In the genomic region with DNA sequence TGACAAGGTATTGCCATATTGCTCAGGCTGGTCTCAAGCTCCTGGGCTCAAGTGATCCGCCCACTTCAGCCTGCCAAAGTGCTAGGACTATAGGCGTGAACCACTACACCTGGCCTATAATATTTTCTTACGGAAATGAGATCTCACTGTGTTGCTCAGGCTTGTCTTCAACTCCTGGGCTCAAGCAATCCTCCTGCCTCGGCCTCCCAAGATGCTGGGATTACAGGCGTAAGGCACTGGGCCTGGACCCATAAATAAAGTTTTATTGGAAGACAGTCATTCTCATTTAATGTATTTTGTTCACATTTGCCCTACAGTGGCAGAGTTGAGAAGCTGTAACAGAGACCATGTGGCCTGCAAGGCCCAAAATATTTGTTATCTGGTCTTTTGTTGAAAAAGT, we compare ENCODE assay signal across 14 cellular contexts.
DNase-seq lines count a peak whose midpoint lies in the region; ATAC-seq and TF ChIP-seq lines count a peak whose summit lies in the region.
"Had no signal": no experiment of that assay in that cellular context is flagged by ENCODE, and none has a peak within 500 bp of the region (broad histone marks: within the 10 kb centered on the region; RNA-seq: fewer than 3 reads in every experiment).

No MANE protein-coding gene starts in this region.

- H3K4me3 Mint-ChIP-seq in activated CD8-positive, alpha-beta T cell treated with anti-CD3 and anti-CD28 coated beads, Interleukin-2, amount 10 ng/mL, durations not matched to agents 7 days and 5 days: no peak overlapping the region
- H3K4me3 Mint-ChIP-seq in naive thymus-derived CD4-positive, alpha-beta T cell: peak overlapping the region in 4 of 10 donors; percentile 20 to 55 (median 26)

- H3K27ac Mint-ChIP-seq in activated CD8-positive, alpha-beta T cell treated with anti-CD3 and anti-CD28 coated beads, Interleukin-2, amount 10 ng/mL, durations not matched to agents 7 days and 5 days: peak overlapping the region; percentile 63
- H3K27ac Mint-ChIP-seq in naive thymus-derived CD4-positive, alpha-beta T cell: peak overlapping the region in 8 of 9 donors; percentile 36 to 84 (median 59)

- no peak overlapping the region for H2AFZ ChIP-seq in DND-41 (ENCODE audit: low read depth, low read length)

- H3K4me2 ChIP-seq in BLaER1 treated with 17β-estradiol and CSF1 and Interleukin-3, amounts not matched to agents 10 nM and 100 nM: peak overlapping the region; percentile 10 to 63 (median 49); a peak in 20 of 22 replicates
- H3K4me2 ChIP-seq in DND-41 (ENCODE audit: insufficient read depth, low read length): peak overlapping the region; percentile 20; the same call in 1 of the 2 replicates

- DNase-seq in DND-41 (no peak), H7 (no peak)
- DNase-seq in activated CD8-positive, alpha-beta T cell treated with anti-CD3 and anti-CD28 coated beads, Interleukin-2, amount 10 ng/mL, durations not matched to agents 7 days and 5 days: no peak
- no peak for DNase-seq in naive thymus-derived CD4-positive, alpha-beta T cell
- DNase-seq: amniotic stem cell, erythroblast, islet precursor cell, midbrain, posterior cingulate gyrus had no signal

- intact Hi-C loops in naive thymus-derived CD4-positive, alpha-beta T cell (cut with micrococcal nuclease): loop anchor here (5.0 kb wide), 2 partner anchors 36 to 171 kb away; a partner anchor contains a TSS

- TF ChIP-seq CTCF in DND-41 (IDR thresholded peaks at IDR 0.05; ENCODE audit: borderline replicate concordance, extremely low read depth, low read length, poor library complexity, severe bottlenecking): no peak

- no peak for ATAC-seq in DND-41 (ENCODE audit: insufficient read depth, low read depth)
- ATAC-seq in activated CD8-positive, alpha-beta T cell treated with anti-CD3 and anti-CD28 coated beads, Interleukin-2, amount 10 ng/mL, durations not matched to agents 7 days and 5 days: no peak
- no peak for ATAC-seq in naive thymus-derived CD4-positive, alpha-beta T cell
- no peak for ATAC-seq in GM19395 (IDR thresholded peaks at IDR 0.05; ENCODE audit: unreplicated experiment)
- no peak for ATAC-seq in SK-N-SH treated with all-trans-retinoic acid at 6 μM for 48 hours
- ATAC-seq in GM18873 (IDR thresholded peaks at IDR 0.05; ENCODE audit: low FRiP score, unreplicated experiment): no peak

- H3K9me3 ChIP-seq in BLaER1 treated with 17β-estradiol and CSF1 and Interleukin-3, amounts not matched to agents 10 nM and 100 nM (replicated peaks in 1 of 11): peaks cover 13 to 28% (median 21%) of the 10 kb centered on the region in 11 experiments
- peaks cover 4% of the 10 kb centered on the region for H3K9me3 ChIP-seq in DND-41 (ENCODE audit: insufficient read depth, low read length, severe bottlenecking)
- H3K9me3 ChIP-seq in naive thymus-derived CD4-positive, alpha-beta T cell (ENCODE audit: control insufficient read depth in 2 of 3, low read length in 3 of 3): peaks cover 0 to 6% (median 0%) of the 10 kb centered on the region in 3 experiments
- H3K9me3 ChIP-seq: suprapubic skin had no signal

- POLR2A ChIA-PET in activated CD8-positive, alpha-beta T cell treated with anti-CD3 and anti-CD28 coated beads, Interleukin-2, amount 10 ng/mL, durations not matched to agents 7 days and 5 days (lab: Charles Lee): interaction anchor here (1.3 to 1.4 kb wide), 2 partner anchors 11 to 18 kb away, joined by 3 to 8 read pairs; no protein-coding TSS in a partner anchor
- POLR2A ChIA-PET in naive thymus-derived CD4-positive, alpha-beta T cell (lab: Charles Lee): interaction anchor here (0.9 to 2.3 kb wide), 5 partner anchors 9 to 99 kb away, joined by 3 to 5 read pairs (median 3); no protein-coding TSS in a partner anchor

- H3K4me3 ChIP-seq in BLaER1 treated with 17β-estradiol and CSF1 and Interleukin-3, amounts not matched to agents 10 nM and 100 nM: no peak overlapping the region; a peak in 1 of 20 replicates
- H3K4me3 ChIP-seq in DND-41 (ENCODE audit: low read depth in 1 of 2, low read length in 2 of 2) (no peak overlapping the region), H7 (ENCODE audit: insufficient read depth, low read depth, low read length) (no peak overlapping the region)
- H3K4me3 ChIP-seq in naive thymus-derived CD4-positive, alpha-beta T cell (ENCODE audit: low read length): no peak overlapping the region
- H3K4me3 ChIP-seq: suprapubic skin had no signal

- H3K27me3 ChIP-seq in BLaER1 treated with 17β-estradiol and CSF1 and Interleukin-3, amounts not matched to agents 10 nM and 100 nM: no peaks in the 10 kb centered on the region
- no peaks in the 10 kb centered on the region for H3K27me3 ChIP-seq in DND-41 (ENCODE audit: insufficient read depth, low read length, poor library complexity)
- H3K27me3 ChIP-seq in naive thymus-derived CD4-positive, alpha-beta T cell (ENCODE audit: control insufficient read depth in 2 of 2, insufficient read depth in 2 of 2, low read length in 2 of 2): no peaks in the 10 kb centered on the region
- H3K27me3 ChIP-seq in H7 (ENCODE audit: control insufficient read depth, insufficient read depth, low read length): no peaks in the 10 kb centered on the region
- H3K27me3 ChIP-seq: suprapubic skin had no signal

- H3K4me1 Mint-ChIP-seq in activated CD8-positive, alpha-beta T cell treated with anti-CD3 and anti-CD28 coated beads, Interleukin-2, amount 10 ng/mL, durations not matched to agents 7 days and 5 days (ENCODE audit: low read depth): peaks cover 73% of the 10 kb centered on the region
- H3K4me1 Mint-ChIP-seq in naive thymus-derived CD4-positive, alpha-beta T cell: peaks cover 50 to 90% (median 74%) of the 10 kb centered on the region in 7 donors

- H3K36me3 ChIP-seq in BLaER1 treated with 17β-estradiol and CSF1 and Interleukin-3, amounts not matched to agents 10 nM and 100 nM: peaks cover 58 to 82% (median 74%) of the 10 kb centered on the region in 11 experiments
- H3K36me3 ChIP-seq in DND-41 (ENCODE audit: insufficient read depth, low read length) (peaks cover 25% of the 10 kb centered on the region; the same call in 1 of the 2 replicates), H7 (replicated peaks; ENCODE audit: control insufficient read depth, insufficient read depth, low read length) (no peaks in the 10 kb centered on the region)
- H3K36me3 ChIP-seq in naive thymus-derived CD4-positive, alpha-beta T cell (ENCODE audit: control insufficient read depth in 2 of 3, insufficient read depth in 3 of 3, low read length in 3 of 3): peaks cover 0 to 8% (median 3%) of the 10 kb centered on the region in 3 experiments

- no peak overlapping the region; a peak in 2 of 22 replicates for H3K9ac ChIP-seq in BLaER1 treated with 17β-estradiol and CSF1 and Interleukin-3, amounts not matched to agents 10 nM and 100 nM
- H3K9ac ChIP-seq in DND-41 (ENCODE audit: low read depth, low read length): no peak overlapping the region

- peaks cover 6 to 28% (median 17%) of the 10 kb centered on the region in 11 experiments; a peak in 11 of 22 replicates for H4K20me1 ChIP-seq in BLaER1 treated with 17β-estradiol and CSF1 and Interleukin-3, amounts not matched to agents 10 nM and 100 nM
- 0 out of 2 replicates have a peak, but pooled peaks cover 3% of the 10 kb centered on the region for H4K20me1 ChIP-seq in DND-41 (ENCODE audit: insufficient read depth, low read length)

- H3K27ac ChIP-seq in BLaER1 treated with 17β-estradiol and CSF1 and Interleukin-3, amounts not matched to agents 10 nM and 100 nM: peak overlapping the region in 6 of 11 experiments; percentile 0 to 43 (median 18); a peak in 3 of 22 replicates
- peak overlapping the region; percentile 55 for H3K27ac ChIP-seq in DND-41 (ENCODE audit: low read length)
- peak overlapping the region; percentile 47 for H3K27ac ChIP-seq in naive thymus-derived CD4-positive, alpha-beta T cell (ENCODE audit: low read depth, low read length)
- H3K27ac ChIP-seq: suprapubic skin had no signal

- peaks cover 51% of the 10 kb centered on the region for H3K79me2 ChIP-seq in DND-41 (ENCODE audit: insufficient read depth, low read length)

- peaks cover 49% of the 10 kb centered on the region for H3K36me3 Mint-ChIP-seq in activated CD8-positive, alpha-beta T cell treated with anti-CD3 and anti-CD28 coated beads, Interleukin-2, amount 10 ng/mL, durations not matched to agents 7 days and 5 days (ENCODE audit: low read depth)
- H3K36me3 Mint-ChIP-seq in naive thymus-derived CD4-positive, alpha-beta T cell: peaks cover 0 to 32% (median 28%) of the 10 kb centered on the region in 5 donors

- H3K27me3 Mint-ChIP-seq in activated CD8-positive, alpha-beta T cell treated with anti-CD3 and anti-CD28 coated beads, Interleukin-2, amount 10 ng/mL, durations not matched to agents 7 days and 5 days (ENCODE audit: low read depth): no peaks in the 10 kb centered on the region
- H3K27me3 Mint-ChIP-seq in naive thymus-derived CD4-positive, alpha-beta T cell: no peaks in the 10 kb centered on the region

- CTCF ChIA-PET in activated CD8-positive, alpha-beta T cell treated with anti-CD3 and anti-CD28 coated beads, Interleukin-2, amount 10 ng/mL, durations not matched to agents 7 days and 5 days (lab: Charles Lee): interaction anchor here (1.5 to 4.0 kb wide), 3 partner anchors 9 to 20 kb away, joined by 3 to 20 read pairs (median 8); no protein-coding TSS in a partner anchor
- CTCF ChIA-PET in naive thymus-derived CD4-positive, alpha-beta T cell (lab: Charles Lee): interaction anchor here (1.2 to 2.4 kb wide), 3 partner anchors 15 to 207 kb away, joined by 5 to 10 read pairs (median 6); no protein-coding TSS in a partner anchor

- H3K9me3 Mint-ChIP-seq in activated CD8-positive, alpha-beta T cell treated with anti-CD3 and anti-CD28 coated beads, Interleukin-2, amount 10 ng/mL, durations not matched to agents 7 days and 5 days (ENCODE audit: insufficient read depth): peaks cover 8% of the 10 kb centered on the region
- peaks cover 0 to 16% (median 5%) of the 10 kb centered on the region in 11 donors for H3K9me3 Mint-ChIP-seq in naive thymus-derived CD4-positive, alpha-beta T cell

- peaks cover 32 to 53% (median 35%) of the 10 kb centered on the region in 10 experiments for H3K4me1 ChIP-seq in BLaER1 treated with 17β-estradiol and CSF1 and Interleukin-3, amounts not matched to agents 10 nM and 100 nM
- peaks cover 31% of the 10 kb centered on the region for H3K4me1 ChIP-seq in DND-41 (ENCODE audit: insufficient read depth, low read length)
- peaks cover 42 to 64% of the 10 kb centered on the region in 2 donors for H3K4me1 ChIP-seq in naive thymus-derived CD4-positive, alpha-beta T cell (ENCODE audit: control insufficient read depth in 2 of 2, insufficient read depth in 2 of 2, low read length in 2 of 2)

TF ChIP-seq in SK-N-SH treated with all-trans-retinoic acid at 6 μM for 48 hours, 23 proteins besides CTCF, POLR2A, EP300 and RAD21 (continues in another document):
- TF ChIP-seq BACH2 (CRISPR knock-in tag; IDR thresholded peaks at IDR 0.05; ENCODE audit: borderline replicate concordance) (no peak), ZNF8 (CRISPR knock-in tag; IDR thresholded peaks at IDR 0.05) (no peak), OSR1 (CRISPR knock-in tag; IDR thresholded peaks at IDR 0.05) (no peak), TOX (CRISPR knock-in tag; IDR thresholded peaks at IDR 0.05; ENCODE audit: borderline replicate concordance) (no peak)
